ENCODE assay signal across 9 cellular contexts in the genomic region with DNA sequence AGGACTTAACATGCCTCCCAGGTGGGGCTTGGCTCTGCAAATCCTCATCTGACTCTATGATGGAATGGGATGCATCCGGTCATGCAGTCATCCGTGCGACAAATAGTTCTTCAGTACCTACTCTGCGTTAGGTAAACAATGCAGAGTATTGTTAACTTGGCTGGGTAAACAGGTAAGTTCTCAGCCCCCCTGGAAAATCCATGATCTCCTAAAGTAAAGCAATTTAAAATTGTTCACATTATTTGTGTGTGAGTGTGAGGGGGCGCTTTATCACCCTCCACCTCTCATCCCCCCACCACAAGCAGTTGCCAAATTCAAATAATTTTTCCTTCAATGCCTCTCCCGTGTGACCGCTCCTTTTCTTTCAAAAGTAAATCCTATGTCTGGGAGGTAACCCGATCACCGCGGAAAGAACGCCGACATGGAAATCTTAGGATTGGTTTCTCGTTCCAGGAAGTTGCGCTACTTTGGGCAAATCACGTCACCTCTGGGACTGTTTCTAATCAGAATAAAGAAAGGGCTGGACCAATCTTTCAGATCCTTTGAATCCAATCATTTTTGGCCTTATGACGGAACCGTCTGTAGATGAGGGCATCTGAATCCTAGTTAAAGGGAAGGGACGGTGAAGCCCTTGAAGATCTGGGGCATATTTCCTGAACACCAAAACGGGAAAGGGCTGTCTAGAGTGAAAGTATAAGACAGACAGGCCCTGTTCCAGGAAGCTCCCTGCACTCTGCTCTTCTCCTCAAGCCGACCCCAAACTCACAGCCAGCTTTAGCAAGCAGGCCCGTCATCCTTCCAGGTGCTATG. TPM values are rescaled to one million over a fixed set of nuclear protein-coding genes. Genes with fewer than 3 reads are reported as not detected.
DNase-seq lines count a peak whose midpoint lies in the region; TF ChIP-seq lines count a peak whose summit lies in the region.
"Had no signal": no experiment of that assay in that cellular context is flagged by ENCODE, and none has a peak within 500 bp of the region (broad histone marks: within the 10 kb centered on the region; RNA-seq: fewer than 3 reads in every experiment).

No MANE protein-coding gene starts in this region.

- H3K4me1 Mint-ChIP-seq in progenitor cell of endocrine pancreas (ENCODE audit: low read depth), result peaks cover 41% of the 10 kb centered on the region
- H3K4me1 Mint-ChIP-seq: activated CD4-positive, alpha-beta T cell treated with anti-CD3 and anti-CD28 coated beads, Interleukin-2, amount 10 ng/mL, durations not matched to agents 24 days and 14 days had no signal

- in situ Hi-C loops in ACHN (cut with HindIII; ENCODE audit: low pct_ligation_motif_present, low pct_unique_long_range_greater_than_20kb, low sequenced_read_pairs), result no loop called here

- H3K36me3 Mint-ChIP-seq in progenitor cell of endocrine pancreas (ENCODE audit: insufficient read depth), result no peaks in the 10 kb centered on the region

- no peak for TF ChIP-seq CTCF in progenitor cell of endocrine pancreas (IDR thresholded peaks at IDR 0.05; ENCODE audit: unreplicated experiment)

- DNase-seq in DMS79 (lab: John Stamatoyannopoulos, UW) (peak; percentile 90), SHP77 (lab: John Stamatoyannopoulos, UW) (peak; percentile 77 to 81), glomerular endothelial cell (ENCODE audit: extremely low read depth, low read depth, low spot score) (peak; percentile 55), progenitor cell of endocrine pancreas (ENCODE audit: low spot score, unreplicated experiment) (no peak), ACHN (no peak), NCI-H1436 (lab: John Stamatoyannopoulos, UW) (no peak), cerebellum (ENCODE audit: low spot score) (no peak), NCI-H1105 treated with DMSO at 0.1 percent for 48 hours (lab: John Stamatoyannopoulos, UW) (no peak)
- DNase-seq: activated CD4-positive, alpha-beta T cell treated with anti-CD3 and anti-CD28 coated beads, Interleukin-2, amount 10 ng/mL, durations not matched to agents 24 days and 14 days had no signal

- peak overlapping the region; percentile 99 for H3K27ac Mint-ChIP-seq in progenitor cell of endocrine pancreas
- H3K27ac Mint-ChIP-seq: activated CD4-positive, alpha-beta T cell treated with anti-CD3 and anti-CD28 coated beads, Interleukin-2, amount 10 ng/mL, durations not matched to agents 24 days and 14 days had no signal

- H3K4me3 Mint-ChIP-seq in progenitor cell of endocrine pancreas (ENCODE audit: low read depth), result peak overlapping the region; percentile 68
- H3K4me3 Mint-ChIP-seq: activated CD4-positive, alpha-beta T cell treated with anti-CD3 and anti-CD28 coated beads, Interleukin-2, amount 10 ng/mL, durations not matched to agents 24 days and 14 days had no signal

- no peaks in the 10 kb centered on the region for H3K27me3 Mint-ChIP-seq in progenitor cell of endocrine pancreas

- peaks cover 3% of the 10 kb centered on the region for H3K9me3 Mint-ChIP-seq in progenitor cell of endocrine pancreas (ENCODE audit: low read depth)
- H3K9me3 Mint-ChIP-seq: activated CD4-positive, alpha-beta T cell treated with anti-CD3 and anti-CD28 coated beads, Interleukin-2, amount 10 ng/mL, durations not matched to agents 24 days and 14 days had no signal

RNA-seq across cellular contexts. Expression of a gene that starts 44.0 kb away (rescaled TPM):
- total RNA-seq in glomerular endothelial cell (73.8 and 93.2 TPM in 2 replicates), progenitor cell of endocrine pancreas (391 and 408 TPM in 2 replicates), cerebellum (45.0 TPM)

Comparison
In these comparisons a context has a peak if more than half of its experiments do, and no peak if none do; other contexts are left out.
1. DNase-seq: peak in DMS79 (single experiment), SHP77 (2 of 2) and glomerular endothelial cell (single experiment); none in progenitor cell of endocrine pancreas (single experiment), ACHN (single experiment), NCI-H1436 (single experiment), cerebellum (single experiment) and NCI-H1105 treated with DMSO at 0.1 percent for 48 hours (single experiment).